Comparison of ENCODE assay signal across 13 cellular contexts in genomic region chr11:120254788-120255518, GRCh38. TPM values are rescaled to one million over a fixed set of nuclear protein-coding genes. Genes with fewer than 3 reads are reported as not detected.
DNase-seq lines count a peak whose midpoint lies in the region; ATAC-seq and TF ChIP-seq lines count a peak whose summit lies in the region.
"Had no signal": no experiment of that assay in that cellular context is flagged by ENCODE, and none has a peak within 500 bp of the region (broad histone marks: within the 10 kb centered on the region; RNA-seq: fewer than 3 reads in every experiment).

No MANE protein-coding gene starts in this region.

- H4K20me1 ChIP-seq in DND-41 (ENCODE audit: insufficient read depth, low read length) = peaks cover 5% of the 10 kb centered on the region; the same call in 1 of the 2 replicates

- ATAC-seq in DND-41 (ENCODE audit: insufficient read depth, low read depth) (no peak), GM19035 (IDR thresholded peaks at IDR 0.05; ENCODE audit: unreplicated experiment) (peak; percentile 75), GM19328 (IDR thresholded peaks at IDR 0.05; ENCODE audit: unreplicated experiment) (no peak), HG03097 (IDR thresholded peaks at IDR 0.05; ENCODE audit: low FRiP score, unreplicated experiment) (no peak)
- ATAC-seq: left ventricle myocardium superior had no signal

- H3K36me3 Mint-ChIP-seq in IgD-negative memory B cell = peaks cover 2% of the 10 kb centered on the region

- peaks cover 46% of the 10 kb centered on the region for H3K27me3 Mint-ChIP-seq in IgD-negative memory B cell

- H3K4me3 Mint-ChIP-seq in IgD-negative memory B cell = peak overlapping the region in 3 of 4 donors; percentile 6 to 73 (median 58)

- H3K4me1 Mint-ChIP-seq in IgD-negative memory B cell = peaks cover 6 to 8% (median 7%) of the 10 kb centered on the region in 3 donors

- TF ChIP-seq CTCF in DND-41 (IDR thresholded peaks at IDR 0.05; ENCODE audit: borderline replicate concordance, extremely low read depth, low read length, poor library complexity, severe bottlenecking) = no peak

- H3K9me3 Mint-ChIP-seq in IgD-negative memory B cell = no peaks in the 10 kb centered on the region

- no peak overlapping the region for H2AFZ ChIP-seq in DND-41 (ENCODE audit: low read depth, low read length)

- H3K27ac ChIP-seq in DND-41 (ENCODE audit: low read length) (no peak overlapping the region), iPS-18a (ENCODE audit: low read length) (no peak overlapping the region)
- H3K27ac ChIP-seq: C4-2B had no signal

- H3K79me2 ChIP-seq in DND-41 (ENCODE audit: insufficient read depth, low read length) = no peaks in the 10 kb centered on the region

- H3K4me3 ChIP-seq in DND-41 (ENCODE audit: low read depth in 1 of 2, low read length in 2 of 2) (no peak overlapping the region), iPS-18a (ENCODE audit: low read length) (peak overlapping the region; percentile 36)

- H3K9ac ChIP-seq in DND-41 (ENCODE audit: low read depth, low read length) (no peak overlapping the region), iPS-18a (ENCODE audit: low read length) (no peak overlapping the region)
- H3K9ac ChIP-seq: SK-N-SH had no signal

- peaks cover 36% of the 10 kb centered on the region for H3K27me3 ChIP-seq in DND-41 (ENCODE audit: insufficient read depth, low read length, poor library complexity)
- peaks cover 13% of the 10 kb centered on the region for H3K27me3 ChIP-seq in iPS-18a (ENCODE audit: control insufficient read depth, insufficient read depth, low read length)

- H3K9me3 ChIP-seq in DND-41 (ENCODE audit: insufficient read depth, low read length, severe bottlenecking) (no peaks in the 10 kb centered on the region), iPS-18a (ENCODE audit: control insufficient read depth, low read depth, low read length) (no peaks in the 10 kb centered on the region)
- H3K9me3 ChIP-seq: SK-N-SH had no signal

- no peak overlapping the region for H3K4me2 ChIP-seq in DND-41 (ENCODE audit: insufficient read depth, low read length)
- H3K4me2 ChIP-seq: SK-N-SH had no signal

- H3K36me3 ChIP-seq in DND-41 (ENCODE audit: insufficient read depth, low read length) = no peaks in the 10 kb centered on the region
- H3K36me3 ChIP-seq in iPS-18a (ENCODE audit: control insufficient read depth, low read depth, low read length) = no peaks in the 10 kb centered on the region

- H3K27ac Mint-ChIP-seq in IgD-negative memory B cell = no peak overlapping the region

- no peaks in the 10 kb centered on the region for H3K4me1 ChIP-seq in DND-41 (ENCODE audit: insufficient read depth, low read length)
- H3K4me1 ChIP-seq in iPS-18a (ENCODE audit: control insufficient read depth, low read depth, low read length) = peaks cover 19% of the 10 kb centered on the region

- DNase-seq in DND-41 = peak; percentile 15
- DNase-seq in SIG-M5 (lab: John Stamatoyannopoulos, UW) = no peak
- DNase-seq in activated CD4-positive, alpha-beta T cell treated with anti-CD3 and anti-CD28 coated beads for 4 hours = no peak
- DNase-seq: activated gamma-delta T cell treated with Interleukin-2 at 50 U/mL for 16 hours, left ventricle myocardium superior, NCI-H69, SK-N-SH had no signal

RNA-seq across cellular contexts. Expression of gene POU2F3, which starts 15.0 kb away (rescaled TPM):
- not detected for polyA plus RNA-seq in IgD-negative memory B cell

RNA-seq across cellular contexts. Expression of gene OAF, which starts 44.1 kb away (rescaled TPM):
- polyA plus RNA-seq in IgD-negative memory B cell = 0.45 TPM
